ENCODE assay signal across 27 cellular contexts in the genomic region with DNA sequence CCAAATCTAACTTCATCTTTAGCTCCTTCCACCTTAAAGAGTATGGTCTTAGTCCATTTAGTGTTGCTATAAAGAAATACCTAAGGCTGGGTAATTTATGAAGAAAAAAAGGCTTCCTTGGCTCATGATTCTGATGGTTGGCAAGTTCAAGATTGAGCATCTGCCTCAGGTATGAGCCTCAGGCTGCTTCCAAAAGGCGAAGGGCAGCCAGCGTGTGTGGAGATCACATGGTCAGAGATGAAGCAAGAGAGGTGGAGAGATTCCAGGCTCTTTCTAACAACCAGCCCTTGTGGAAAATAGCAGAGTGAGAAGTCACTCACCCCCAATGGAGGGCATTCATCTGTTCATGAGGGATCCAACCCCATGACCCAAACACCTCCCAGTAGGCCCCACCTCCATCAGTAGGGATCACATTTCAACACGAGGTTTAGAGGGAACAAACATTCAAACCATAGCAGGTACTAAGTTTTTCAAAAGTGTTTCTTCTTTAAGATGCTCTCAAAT.
"Had no signal": no experiment of that assay in that cellular context is flagged by ENCODE, and none has a peak within 500 bp of the region (broad histone marks: within the 10 kb centered on the region; RNA-seq: fewer than 3 reads in every experiment).

No MANE protein-coding gene starts in this region.

- H3K4me1 Mint-ChIP-seq: immature natural killer cell; naive thymus-derived CD4-positive, alpha-beta T cell; nephron progenitor cell; stimulated activated memory B cell treated with anti-CD40 and anti-IgM and Interleukin-4, amounts not matched to agents 10 μg/mL and 1 μg/mL and 100 μg/mL, for 72 hours had no signal

- H3K36me3 Mint-ChIP-seq: immature natural killer cell; naive thymus-derived CD4-positive, alpha-beta T cell; stimulated activated memory B cell treated with anti-CD40 and anti-IgM and Interleukin-4, amounts not matched to agents 10 μg/mL and 1 μg/mL and 100 μg/mL, for 72 hours had no signal

- ATAC-seq: effector memory CD8-positive, alpha-beta T cell; left colon; naive thymus-derived CD4-positive, alpha-beta T cell; pancreas; sciatic nerve; stimulated activated naive CD8-positive, alpha-beta T cell treated with anti-CD3 and anti-CD28 coated beads, Interleukin-15, Interleukin-2, amounts not matched to agents 100 U/mL and 50 U/mL, for 24 hours had no signal

- H3K27me3 ChIP-seq: esophagus squamous epithelium, heart right ventricle, pancreas, testis, tibial artery had no signal

- H3K9me3 ChIP-seq: esophagus squamous epithelium, heart right ventricle, pancreas, testis, tibial artery had no signal

- H3K4me3 ChIP-seq: esophagus squamous epithelium, heart right ventricle, pancreas, testis, tibial artery had no signal

- H3K4me1 ChIP-seq: esophagus squamous epithelium, pancreas, testis had no signal

- H3K4me3 Mint-ChIP-seq: effector memory CD8-positive, alpha-beta T cell; immature natural killer cell; naive thymus-derived CD4-positive, alpha-beta T cell; nephron progenitor cell; stimulated activated memory B cell treated with anti-CD40 and anti-IgM and Interleukin-4, amounts not matched to agents 10 μg/mL and 1 μg/mL and 100 μg/mL, for 72 hours; type B pancreatic cell had no signal

- H3K27ac ChIP-seq: esophagus squamous epithelium, heart right ventricle, pancreas, testis, tibial artery had no signal

- H3K36me3 ChIP-seq: esophagus squamous epithelium, heart right ventricle, pancreas, tibial artery had no signal

- H3K27me3 Mint-ChIP-seq: stimulated activated memory B cell treated with anti-CD40 and anti-IgM and Interleukin-4, amounts not matched to agents 10 μg/mL and 1 μg/mL and 100 μg/mL, for 72 hours; type B pancreatic cell had no signal

- H3K9me3 Mint-ChIP-seq: effector memory CD8-positive, alpha-beta T cell; immature natural killer cell; naive thymus-derived CD4-positive, alpha-beta T cell; nephron progenitor cell; type B pancreatic cell had no signal

- DNase-seq: caudate nucleus; cerebellar nuclear complex; cortex of kidney; effector memory CD8-positive, alpha-beta T cell; erythroblast; esophagus squamous epithelium; foreskin fibroblast; glutamatergic neuron; heart right ventricle; hippocampal formation; immature natural killer cell; islet precursor cell; kidney glomerular epithelial cell; left colon; mesenchymal stem cell; midbrain; naive thymus-derived CD4-positive, alpha-beta T cell; nephron progenitor cell; pancreas; stimulated activated CD4-positive, alpha-beta T cell treated with anti-CD3 and anti-CD28 coated beads, Interleukin-4, amount 100 ng/mL, for 4 hours; stimulated activated naive CD8-positive, alpha-beta T cell treated with anti-CD3 and anti-CD28 coated beads, Interleukin-15, Interleukin-2, amounts not matched to agents 100 U/mL and 50 U/mL, for 24 hours; substantia nigra; testis; tibial artery had no signal

- H3K27ac Mint-ChIP-seq: effector memory CD8-positive, alpha-beta T cell; immature natural killer cell; naive thymus-derived CD4-positive, alpha-beta T cell; nephron progenitor cell; stimulated activated memory B cell treated with anti-CD40 and anti-IgM and Interleukin-4, amounts not matched to agents 10 μg/mL and 1 μg/mL and 100 μg/mL, for 72 hours; type B pancreatic cell had no signal
